Comparison of ENCODE assay signal across 38 cellular contexts in the genomic region with DNA sequence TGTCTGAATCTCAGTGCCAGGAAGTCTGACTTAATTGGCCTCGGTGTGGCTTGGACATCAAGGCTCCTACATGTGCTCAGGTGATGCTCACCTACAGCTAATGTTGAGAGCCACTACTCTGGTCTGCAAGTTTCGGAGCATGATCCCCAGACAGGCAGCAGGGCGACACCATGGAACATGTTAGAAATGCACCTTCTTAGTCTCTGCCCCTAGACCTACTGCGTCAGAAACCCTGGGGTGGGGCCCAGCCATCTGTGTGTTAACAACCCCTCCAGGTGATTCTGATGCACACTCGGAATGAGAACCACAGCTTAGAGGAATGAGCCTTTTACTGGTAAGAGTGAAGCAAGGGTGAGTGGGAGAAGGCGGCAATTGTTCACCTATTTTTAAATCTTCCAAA.
"Had no signal": no experiment of that assay in that cellular context is flagged by ENCODE, and none has a peak within 500 bp of the region (broad histone marks: within the 10 kb centered on the region; RNA-seq: fewer than 3 reads in every experiment).

No MANE protein-coding gene starts in this region.

- H3K4me3 ChIP-seq: adrenal gland, ascending aorta, body of pancreas, breast epithelium, cardiac muscle cell had no signal

- H3K27ac Mint-ChIP-seq: activated naive CD4-positive, alpha-beta T cell treated with anti-CD3 and anti-CD28 coated beads for 36 hours; activated naive CD4-positive, alpha-beta T cell treated with anti-CD3 and anti-CD28 coated beads, Interleukin-2, amount 10 ng/mL, durations not matched to agents 7 days and 5 days; activated naive CD4-positive, alpha-beta T cell treated with anti-CD3 and anti-CD28 coated beads, Interleukin-2, amount 50 U/mL, for 24 hours; activated naive CD4-positive, alpha-beta T cell treated with anti-CD3 and anti-CD28 coated beads, Interleukin-2, amount 50 U/mL, for 72 hours; activated naive CD8-positive, alpha-beta T cell; activated naive CD8-positive, alpha-beta T cell treated with anti-CD3 and anti-CD28 coated beads for 36 hours; activated naive CD8-positive, alpha-beta T cell treated with anti-CD3 and anti-CD28 coated beads, Interleukin-2, amount 10 ng/mL, durations not matched to agents 7 days and 5 days; activated naive CD8-positive, alpha-beta T cell treated with anti-CD3 and anti-CD28 coated beads, Interleukin-2, amount 50 U/mL, for 24 hours; activated T-cell treated with anti-CD3 and anti-CD28 coated beads, Interleukin-2, amount 50 U/mL, for 24 hours; activated T-cell treated with anti-CD3 and anti-CD28 coated beads, Interleukin-2, amount 50 U/mL, for 72 hours; activated T-helper 1 cell treated with anti-CD3 and anti-CD28 coated beads, Interleukin-12 subunit alpha, Interleukin-12 subunit beta, Interleukin-2, Interleukin-4 antibody, amounts not matched to agents 30 ng/mL and 10 ng/mL and 1 ng/mL, durations not matched to agents 14 hours and 24 hours and 36 hours; activated T-helper 17 cell treated with anti-CD3 and anti-CD28 coated beads, Interleukin-2, amount 50 U/mL, for 72 hours; activated T-helper 2 cell treated with anti-CD3 and anti-CD28 coated beads, Interferon-gamma antibody, Interleukin-2, Interleukin-4, amounts not matched to agents 10 μg/mL and 5 μg/mL and 100 μg/mL, durations not matched to agents 14 hours and 24 hours and 36 hours; brain had no signal

- H3K36me3 ChIP-seq: adrenal gland, ascending aorta, brain microvascular endothelial cell, breast epithelium, cardiac muscle cell had no signal

- H3K27me3 Mint-ChIP-seq: activated naive CD4-positive, alpha-beta T cell treated with anti-CD3 and anti-CD28 coated beads, Interleukin-2, amount 50 U/mL, for 24 hours; activated naive CD8-positive, alpha-beta T cell; activated naive CD8-positive, alpha-beta T cell treated with anti-CD3 and anti-CD28 coated beads for 36 hours; activated naive CD8-positive, alpha-beta T cell treated with anti-CD3 and anti-CD28 coated beads, Interleukin-2, amount 50 U/mL, for 24 hours; activated T-cell treated with anti-CD3 and anti-CD28 coated beads, Interleukin-2, amount 50 U/mL, for 24 hours; activated T-helper 17 cell treated with anti-CD3 and anti-CD28 coated beads, Interleukin-2, amount 50 U/mL, for 72 hours; brain; central memory CD8-positive, alpha-beta T cell had no signal

- ATAC-seq: activated naive CD4-positive, alpha-beta T cell treated with anti-CD3 and anti-CD28 coated beads, Interleukin-2, amount 50 U/mL, for 72 hours; activated naive CD8-positive, alpha-beta T cell treated with anti-CD3 and anti-CD28 coated beads, Interleukin-2, amount 50 U/mL, for 24 hours; activated T-cell treated with anti-CD3 and anti-CD28 coated beads, Interleukin-2, amount 50 U/mL, for 4 hours; activated T-cell treated with anti-CD3 and anti-CD28 coated beads, Interleukin-2, amount 50 U/mL, for 72 hours; activated T-helper 17 cell treated with anti-CD3 and anti-CD28 coated beads, Interleukin-2, amount 50 U/mL, for 72 hours; body of pancreas had no signal

- H3K4me1 Mint-ChIP-seq: activated naive CD4-positive, alpha-beta T cell treated with anti-CD3 and anti-CD28 coated beads, Interleukin-2, amount 50 U/mL, for 24 hours; brain; central memory CD8-positive, alpha-beta T cell had no signal

- H3K9me3 Mint-ChIP-seq: activated naive CD4-positive, alpha-beta T cell treated with anti-CD3 and anti-CD28 coated beads for 36 hours; activated naive CD4-positive, alpha-beta T cell treated with anti-CD3 and anti-CD28 coated beads, Interleukin-2, amount 10 ng/mL, durations not matched to agents 7 days and 5 days; activated naive CD4-positive, alpha-beta T cell treated with anti-CD3 and anti-CD28 coated beads, Interleukin-2, amount 50 U/mL, for 24 hours; activated naive CD4-positive, alpha-beta T cell treated with anti-CD3 and anti-CD28 coated beads, Interleukin-2, amount 50 U/mL, for 72 hours; activated naive CD8-positive, alpha-beta T cell treated with anti-CD3 and anti-CD28 coated beads for 36 hours; activated naive CD8-positive, alpha-beta T cell treated with anti-CD3 and anti-CD28 coated beads, Interleukin-2, amount 50 U/mL, for 24 hours; activated T-cell treated with anti-CD3 and anti-CD28 coated beads, Interleukin-2, amount 50 U/mL, for 24 hours; activated T-cell treated with anti-CD3 and anti-CD28 coated beads, Interleukin-2, amount 50 U/mL, for 4 hours; activated T-cell treated with anti-CD3 and anti-CD28 coated beads, Interleukin-2, amount 50 U/mL, for 72 hours; activated T-helper 1 cell treated with anti-CD3 and anti-CD28 coated beads, Interleukin-12 subunit alpha, Interleukin-12 subunit beta, Interleukin-2, Interleukin-4 antibody, amounts not matched to agents 30 ng/mL and 10 ng/mL and 1 ng/mL, durations not matched to agents 14 hours and 24 hours and 36 hours; activated T-helper 17 cell treated with anti-CD3 and anti-CD28 coated beads, Interleukin-2, amount 50 U/mL, for 72 hours; activated T-helper 2 cell treated with anti-CD3 and anti-CD28 coated beads, Interferon-gamma antibody, Interleukin-2, Interleukin-4, amounts not matched to agents 10 μg/mL and 5 μg/mL and 100 μg/mL, durations not matched to agents 14 hours and 24 hours and 36 hours; central memory CD8-positive, alpha-beta T cell had no signal

- H3K27ac ChIP-seq: adrenal gland, ascending aorta, body of pancreas, brain microvascular endothelial cell, breast epithelium, cardiac muscle cell had no signal

- H3K27me3 ChIP-seq: adrenal gland, ascending aorta, body of pancreas, brain microvascular endothelial cell, breast epithelium, cardiac muscle cell had no signal

- H3K4me1 ChIP-seq: adrenal gland, ascending aorta, body of pancreas, breast epithelium had no signal

- DNase-seq: activated effector memory CD4-positive, alpha-beta T cell treated with anti-CD3 and anti-CD28 coated beads, Interleukin-2, amount 50 U/mL, for 16 hours; activated effector memory CD4-positive, alpha-beta T cell treated with Interleukin-2 at 50 U/mL for 16 hours; activated gamma-delta T cell; activated gamma-delta T cell treated with Interleukin-2 at 50 U/mL for 16 hours; activated naive CD4-positive, alpha-beta T cell; activated naive CD4-positive, alpha-beta T cell treated with anti-CD3 and anti-CD28 coated beads for 36 hours; activated naive CD4-positive, alpha-beta T cell treated with anti-CD3 and anti-CD28 coated beads, Interleukin-2, amount 10 ng/mL, durations not matched to agents 7 days and 5 days; activated naive CD4-positive, alpha-beta T cell treated with anti-CD3 and anti-CD28 coated beads, Interleukin-2, amount 50 U/mL, for 16 hours; activated naive CD4-positive, alpha-beta T cell treated with Interleukin-2 at 50 U/mL for 16 hours; activated naive CD8-positive, alpha-beta T cell treated with anti-CD3 and anti-CD28 coated beads for 36 hours; activated naive CD8-positive, alpha-beta T cell treated with anti-CD3 and anti-CD28 coated beads, Interleukin-2, amount 10 ng/mL, durations not matched to agents 7 days and 5 days; activated naive CD8-positive, alpha-beta T cell treated with anti-CD3 and anti-CD28 coated beads, Interleukin-2, amount 50 U/mL, for 24 hours; activated T-cell treated with anti-CD3 and anti-CD28 coated beads, Interleukin-2, amount 50 U/mL, for 1 hour; activated T-cell treated with anti-CD3 and anti-CD28 coated beads, Interleukin-2, amount 50 U/mL, for 24 hours; activated T-cell treated with anti-CD3 and anti-CD28 coated beads, Interleukin-2, amount 50 U/mL, for 4 hours; activated T-cell treated with anti-CD3 and anti-CD28 coated beads, Interleukin-2, amount 50 U/mL, for 48 hours; activated T-cell treated with anti-CD3 and anti-CD28 coated beads, Interleukin-2, amount 50 U/mL, for 72 hours; adrenal gland; amniotic stem cell; amygdala; anterior cingulate cortex; aorta; body of pancreas; brain microvascular endothelial cell; caudate nucleus; central memory CD4-positive, alpha-beta T cell; cerebellar nuclear complex had no signal

- H3K4me3 Mint-ChIP-seq: activated naive CD4-positive, alpha-beta T cell treated with anti-CD3 and anti-CD28 coated beads for 36 hours; activated naive CD4-positive, alpha-beta T cell treated with anti-CD3 and anti-CD28 coated beads, Interleukin-2, amount 10 ng/mL, durations not matched to agents 7 days and 5 days; activated naive CD4-positive, alpha-beta T cell treated with anti-CD3 and anti-CD28 coated beads, Interleukin-2, amount 50 U/mL, for 24 hours; activated naive CD8-positive, alpha-beta T cell; activated naive CD8-positive, alpha-beta T cell treated with anti-CD3 and anti-CD28 coated beads for 36 hours; activated naive CD8-positive, alpha-beta T cell treated with anti-CD3 and anti-CD28 coated beads, Interleukin-2, amount 10 ng/mL, durations not matched to agents 7 days and 5 days; activated naive CD8-positive, alpha-beta T cell treated with anti-CD3 and anti-CD28 coated beads, Interleukin-2, amount 50 U/mL, for 24 hours; activated T-cell treated with anti-CD3 and anti-CD28 coated beads, Interleukin-2, amount 50 U/mL, for 24 hours; activated T-cell treated with anti-CD3 and anti-CD28 coated beads, Interleukin-2, amount 50 U/mL, for 4 hours; activated T-cell treated with anti-CD3 and anti-CD28 coated beads, Interleukin-2, amount 50 U/mL, for 72 hours; activated T-helper 1 cell treated with anti-CD3 and anti-CD28 coated beads, Interleukin-12 subunit alpha, Interleukin-12 subunit beta, Interleukin-2, Interleukin-4 antibody, amounts not matched to agents 30 ng/mL and 10 ng/mL and 1 ng/mL, durations not matched to agents 14 hours and 24 hours and 36 hours; activated T-helper 17 cell treated with anti-CD3 and anti-CD28 coated beads, Interleukin-2, amount 50 U/mL, for 72 hours; brain; central memory CD8-positive, alpha-beta T cell had no signal

- H3K36me3 Mint-ChIP-seq: activated naive CD4-positive, alpha-beta T cell treated with anti-CD3 and anti-CD28 coated beads, Interleukin-2, amount 10 ng/mL, durations not matched to agents 7 days and 5 days; activated naive CD4-positive, alpha-beta T cell treated with anti-CD3 and anti-CD28 coated beads, Interleukin-2, amount 50 U/mL, for 24 hours; activated naive CD4-positive, alpha-beta T cell treated with anti-CD3 and anti-CD28 coated beads, Interleukin-2, amount 50 U/mL, for 72 hours; activated naive CD8-positive, alpha-beta T cell; activated naive CD8-positive, alpha-beta T cell treated with anti-CD3 and anti-CD28 coated beads for 36 hours; activated naive CD8-positive, alpha-beta T cell treated with anti-CD3 and anti-CD28 coated beads, Interleukin-2, amount 10 ng/mL, durations not matched to agents 7 days and 5 days; brain had no signal

- H3K9me3 ChIP-seq: adrenal gland, ascending aorta, body of pancreas had no signal
